In the genomic region with DNA sequence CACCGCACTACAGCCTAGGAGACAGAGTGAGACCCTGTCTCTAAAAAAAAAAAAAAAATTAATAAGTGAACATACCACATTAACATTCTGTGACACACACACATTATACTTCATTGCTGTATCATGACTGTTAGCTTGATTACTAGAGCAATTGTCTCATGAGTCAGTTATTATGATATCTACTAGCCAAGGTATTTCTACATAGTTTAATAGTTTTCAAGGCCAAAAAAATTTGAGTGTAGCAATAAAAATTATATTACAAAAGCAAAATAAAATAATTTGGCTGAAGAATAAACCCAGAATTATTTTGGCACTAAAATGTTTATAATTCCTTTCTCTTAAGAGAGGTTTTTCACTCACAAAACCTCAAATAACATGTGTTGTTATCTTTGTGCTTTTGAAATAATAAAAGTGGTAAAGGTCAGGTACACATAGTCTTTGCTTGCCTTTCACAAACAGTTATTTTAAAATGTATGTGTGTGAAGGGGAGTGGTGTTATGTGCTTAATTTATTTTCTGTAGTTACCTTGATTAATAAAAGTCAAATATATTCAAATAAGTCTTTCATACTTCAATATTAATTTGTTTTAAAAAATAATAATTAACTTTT, we compare ENCODE assay signal across 17 cellular contexts.
DNase-seq lines count a peak whose midpoint lies in the region; ATAC-seq and TF ChIP-seq lines count a peak whose summit lies in the region.
"Had no signal": no experiment of that assay in that cellular context is flagged by ENCODE, and none has a peak within 500 bp of the region (broad histone marks: within the 10 kb centered on the region; RNA-seq: fewer than 3 reads in every experiment).

No MANE protein-coding gene starts in this region.

- TF ChIP-seq CTCF in choroid plexus epithelial cell (conservative IDR thresholded peaks at IDR 0.05; ENCODE audit: low read depth, low read length) (no peak), left lung (IDR thresholded peaks at IDR 0.05) (no peak), OCI-LY7 (conservative IDR thresholded peaks at IDR 0.05; ENCODE audit: low read length) (no peak), prostate gland (IDR thresholded peaks at IDR 0.05) (no peak)

- POLR2A ChIA-PET in OCI-LY7 (lab: Charles Lee) = no interaction called here

- H3K4me3 ChIP-seq in choroid plexus epithelial cell (ENCODE audit: low read depth, low read length) (no peak overlapping the region), left lung (no peak overlapping the region), OCI-LY7 (ENCODE audit: low read depth, low read length, poor library complexity, severe bottlenecking) (no peak overlapping the region), prostate gland (no peak overlapping the region)

- H3K4me1 ChIP-seq in left lung = no peaks in the 10 kb centered on the region
- H3K4me1 ChIP-seq in OCI-LY7 (ENCODE audit: insufficient read depth, low read length, poor library complexity, severe bottlenecking) = no peaks in the 10 kb centered on the region
- H3K4me1 ChIP-seq in prostate gland (replicated peaks) = no peaks in the 10 kb centered on the region

- no peaks in the 10 kb centered on the region for H3K79me2 ChIP-seq in OCI-LY7 (ENCODE audit: insufficient read depth, low read depth, low read length)

- BruUV-seq in OCI-LY7 (replicated peaks; lab: Mats Ljungman, UMichigan) = no TSS peak

- no peak overlapping the region for H3K4me2 ChIP-seq in OCI-LY7 (ENCODE audit: low read length)

- TF ChIP-seq POLR2A in prostate gland (IDR thresholded peaks at IDR 0.05) = no peak

- intact Hi-C loops in left lung (cut with DNase I) (no loop called here), OCI-LY7 (cut with micrococcal nuclease; ENCODE audit: unreplicated experiment) (no loop called here), prostate gland (cut with DNase I) (no loop called here)

- H3K27ac ChIP-seq in left lung (no peak overlapping the region), OCI-LY7 (ENCODE audit: low read depth, low read length, poor library complexity, severe bottlenecking) (no peak overlapping the region), prostate gland (no peak overlapping the region)

- H3K27me3 ChIP-seq in left lung (no peaks in the 10 kb centered on the region), prostate gland (replicated peaks; ENCODE audit: insufficient read depth) (no peaks in the 10 kb centered on the region)

- H3K36me3 ChIP-seq in left lung = no peaks in the 10 kb centered on the region
- no peaks in the 10 kb centered on the region for H3K36me3 ChIP-seq in OCI-LY7 (ENCODE audit: insufficient read depth, low read length)
- no peaks in the 10 kb centered on the region for H3K36me3 ChIP-seq in prostate gland

- no peaks in the 10 kb centered on the region for H3K9me2 ChIP-seq in OCI-LY7 (ENCODE audit: insufficient read depth, low read length)

- no peaks in the 10 kb centered on the region for H4K20me1 ChIP-seq in OCI-LY7 (ENCODE audit: insufficient read depth, low read length)

- CTCF ChIA-PET in OCI-LY7 (lab: Charles Lee; ENCODE audit: unreplicated experiment) = no interaction called here

- DNase-seq in AG08396 (ENCODE audit: low spot score) (peak; percentile 12), HS-27A (ENCODE audit: low read depth) (peak; percentile 23), choroid plexus epithelial cell (ENCODE audit: low read depth) (peak; percentile 38), left lung (no peak), NCI-H82 (lab: John Stamatoyannopoulos, UW) (no peak), DMS 273 (lab: John Stamatoyannopoulos, UW; ENCODE audit: unreplicated experiment) (no peak), OCI-LY7 (ENCODE audit: low spot score) (no peak), prostate gland (ENCODE audit: low spot score) (no peak)
- DNase-seq: activated CD4-positive, alpha-beta T cell treated with anti-CD3 and anti-CD28 coated beads for 4 hours; activated CD8-positive, alpha-beta memory T cell treated with anti-CD3 and anti-CD28 coated beads, Interleukin-2, amount 50 U/mL, for 48 hours; DMS53; NCI-H1092; NCI-H2171; SIG-M5; T-helper 9 cell had no signal

- ATAC-seq in left lung = peak; percentile 41
- ATAC-seq: activated naive CD4-positive, alpha-beta T cell treated with anti-CD3 and anti-CD28 coated beads, Interleukin-2, amount 50 U/mL, for 72 hours; HCT116 had no signal

- H2AFZ ChIP-seq in OCI-LY7 (ENCODE audit: low read length) = no peak overlapping the region

- 92% methylated on average over 1 of the region's 1 CpG for WGBS in prostate gland

- H3K9me3 ChIP-seq in left lung = no peaks in the 10 kb centered on the region
- H3K9me3 ChIP-seq in OCI-LY7 (ENCODE audit: low read length) = no peaks in the 10 kb centered on the region
- H3K9me3 ChIP-seq in prostate gland = no peaks in the 10 kb centered on the region

Comparison
In these comparisons a context has a peak if more than half of its experiments do, and no peak if none do; other contexts are left out.
1. DNase-seq: peak in AG08396 (single experiment), HS-27A (single experiment) and choroid plexus epithelial cell (single experiment); none in left lung (0 of 2), NCI-H82 (single experiment), DMS 273 (single experiment), OCI-LY7 (single experiment) and prostate gland (single experiment).